8 cellular contexts compared by ENCODE assay signal in the genomic region with DNA sequence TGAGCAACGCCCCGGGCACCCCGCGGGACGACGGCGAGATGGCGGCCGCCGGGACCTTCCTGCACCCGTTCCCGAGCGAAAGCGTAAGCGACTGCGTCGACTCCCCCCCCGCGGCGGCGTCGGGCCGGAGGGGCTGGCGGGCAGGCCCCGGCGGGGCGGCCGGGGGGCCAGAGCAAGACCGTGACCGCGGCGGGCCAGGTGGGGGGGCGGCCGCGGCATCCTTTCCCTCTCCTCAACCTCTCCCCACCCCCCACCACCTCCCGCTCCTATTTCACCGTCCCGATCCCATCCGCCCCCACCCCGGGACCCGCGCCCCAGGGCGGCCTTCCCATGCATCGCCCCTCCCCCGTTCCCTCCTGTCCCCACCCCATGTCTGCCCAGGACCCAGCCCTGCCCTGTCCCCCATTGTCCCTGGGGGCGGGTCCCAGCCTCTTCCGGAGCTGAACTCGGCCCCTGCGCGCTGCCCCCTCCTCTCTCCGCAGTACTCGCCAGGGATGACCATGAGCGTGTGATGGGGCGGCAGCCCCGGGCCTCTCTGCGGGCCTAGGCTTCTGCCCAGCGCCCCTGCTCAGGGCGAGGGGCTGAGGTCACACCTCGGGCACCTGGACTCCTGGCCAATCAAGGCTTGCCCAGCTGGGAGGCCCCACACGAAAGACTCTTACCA. TPM values are rescaled to one million over a fixed set of nuclear protein-coding genes. Genes with fewer than 3 reads are reported as not detected.
A peak's percentile ranks its signal among the peaks of the same experiment; 100 is the strongest.
DNase-seq lines count a peak whose midpoint lies in the region; ATAC-seq and TF ChIP-seq lines count a peak whose summit lies in the region.

No MANE protein-coding gene starts in this region.

- ATAC-seq in GM18505 (IDR thresholded peaks at IDR 0.05; ENCODE audit: unreplicated experiment): no peak

- intact Hi-C loops in activated T-helper 1 cell treated with anti-CD3 and anti-CD28 coated beads, Interleukin-12 subunit alpha, Interleukin-12 subunit beta, Interleukin-2, Interleukin-4 antibody, amounts not matched to agents 30 ng/mL and 10 ng/mL and 1 ng/mL, durations not matched to agents 14 hours and 24 hours and 36 hours (cut with micrococcal nuclease): no loop called here

- H3K9me3 ChIP-seq in iPS-20b (ENCODE audit: insufficient read depth, low read depth, low read length): no peaks in the 10 kb centered on the region
- no peaks in the 10 kb centered on the region for H3K9me3 ChIP-seq in suprapubic skin

- H3K4me1 ChIP-seq in iPS-20b (ENCODE audit: insufficient read depth, low read length) (peaks cover 4% of the 10 kb centered on the region; the same call in 1 of the 2 replicates), suprapubic skin (peaks cover 56% of the 10 kb centered on the region)

- TF ChIP-seq CTCF in suprapubic skin (IDR thresholded peaks at IDR 0.05): no peak
- TF ChIP-seq CTCF in foreskin fibroblast (IDR thresholded peaks at IDR 0.05; ENCODE audit: low read depth, low read length): no peak

- no peak for TF ChIP-seq EP300 in suprapubic skin (IDR thresholded peaks at IDR 0.05)

- TF ChIP-seq POLR2A in suprapubic skin (IDR thresholded peaks at IDR 0.05): no peak
- TF ChIP-seq POLR2A in GM18505 (IDR thresholded peaks at IDR 0.05; ENCODE audit: borderline replicate concordance, extremely low read depth, insufficient read depth, insufficient read length): no peak

- H3K9me3 Mint-ChIP-seq in activated T-helper 1 cell treated with anti-CD3 and anti-CD28 coated beads, Interleukin-12 subunit alpha, Interleukin-12 subunit beta, Interleukin-2, Interleukin-4 antibody, amounts not matched to agents 30 ng/mL and 10 ng/mL and 1 ng/mL, durations not matched to agents 14 hours and 24 hours and 36 hours: no peaks in the 10 kb centered on the region

- H3K36me3 ChIP-seq in iPS-20b (ENCODE audit: insufficient read depth, low read depth, low read length) (peaks cover 19% of the 10 kb centered on the region), suprapubic skin (no peaks in the 10 kb centered on the region)

- peaks cover 2% of the 10 kb centered on the region for H3K27me3 Mint-ChIP-seq in activated T-helper 1 cell treated with anti-CD3 and anti-CD28 coated beads, Interleukin-12 subunit alpha, Interleukin-12 subunit beta, Interleukin-2, Interleukin-4 antibody, amounts not matched to agents 30 ng/mL and 10 ng/mL and 1 ng/mL, durations not matched to agents 14 hours and 24 hours and 36 hours (ENCODE audit: insufficient read depth)

- peak overlapping the region; percentile 52 for H3K4me3 ChIP-seq in iPS-20b (ENCODE audit: low read length)
- H3K4me3 ChIP-seq in suprapubic skin: peak overlapping the region; percentile 49
- H3K4me3 ChIP-seq in foreskin fibroblast (ENCODE audit: low read depth in 1 of 2, low read length in 2 of 2): peak overlapping the region in 1 of 2 donors; percentile 34

- no peak overlapping the region for H3K27ac ChIP-seq in iPS-20b (ENCODE audit: low read length)
- H3K27ac ChIP-seq in suprapubic skin: no peak overlapping the region

- peak overlapping the region; percentile 37 for H3K4me3 Mint-ChIP-seq in activated T-helper 1 cell treated with anti-CD3 and anti-CD28 coated beads, Interleukin-12 subunit alpha, Interleukin-12 subunit beta, Interleukin-2, Interleukin-4 antibody, amounts not matched to agents 30 ng/mL and 10 ng/mL and 1 ng/mL, durations not matched to agents 14 hours and 24 hours and 36 hours

- peaks cover 7% of the 10 kb centered on the region for H3K36me3 Mint-ChIP-seq in activated T-helper 1 cell treated with anti-CD3 and anti-CD28 coated beads, Interleukin-12 subunit alpha, Interleukin-12 subunit beta, Interleukin-2, Interleukin-4 antibody, amounts not matched to agents 30 ng/mL and 10 ng/mL and 1 ng/mL, durations not matched to agents 14 hours and 24 hours and 36 hours (ENCODE audit: low read depth)

- H3K4me1 Mint-ChIP-seq in activated T-helper 1 cell treated with anti-CD3 and anti-CD28 coated beads, Interleukin-12 subunit alpha, Interleukin-12 subunit beta, Interleukin-2, Interleukin-4 antibody, amounts not matched to agents 30 ng/mL and 10 ng/mL and 1 ng/mL, durations not matched to agents 14 hours and 24 hours and 36 hours (ENCODE audit: low read depth): peaks cover 2% of the 10 kb centered on the region

- H3K27ac Mint-ChIP-seq in activated T-helper 1 cell treated with anti-CD3 and anti-CD28 coated beads, Interleukin-12 subunit alpha, Interleukin-12 subunit beta, Interleukin-2, Interleukin-4 antibody, amounts not matched to agents 30 ng/mL and 10 ng/mL and 1 ng/mL, durations not matched to agents 14 hours and 24 hours and 36 hours: no peak overlapping the region

- H3K9ac ChIP-seq in iPS-20b (ENCODE audit: low read depth, low read length): peak overlapping the region; percentile 48; the same call in 1 of the 2 replicates

- H3K27me3 ChIP-seq in iPS-20b (ENCODE audit: insufficient read depth, low read length) (no peaks in the 10 kb centered on the region; the same call in 1 of the 2 replicates), suprapubic skin (no peaks in the 10 kb centered on the region)

- DNase-seq in NCI-H510A treated with DMSO at 0.1 percent for 48 hours (lab: John Stamatoyannopoulos, UW): peak; percentile 30
- DNase-seq in NCI-H510A (lab: John Stamatoyannopoulos, UW): no peak
- no peak for DNase-seq in activated T-helper 1 cell treated with anti-CD3 and anti-CD28 coated beads, Interleukin-12 subunit alpha, Interleukin-12 subunit beta, Interleukin-2, Interleukin-4 antibody, amounts not matched to agents 30 ng/mL and 10 ng/mL and 1 ng/mL, durations not matched to agents 14 hours and 24 hours and 36 hours (ENCODE audit: low spot score)
- DNase-seq in suprapubic skin (ENCODE audit: low spot score in 2 of 2): no peak
- no peak for DNase-seq in foreskin fibroblast
- DNase-seq in HCEC 1CT: no peak

- WGBS in suprapubic skin: 32% methylated on average over 21 of the region's 60 CpGs

RNA-seq across cellular contexts. Expression of gene ISYNA1, which starts 4.1 kb away (rescaled TPM):
- 9.0 and 10.7 TPM in 2 replicates for total RNA-seq in activated T-helper 1 cell treated with anti-CD3 and anti-CD28 coated beads, Interleukin-12 subunit alpha, Interleukin-12 subunit beta, Interleukin-2, Interleukin-4 antibody, amounts not matched to agents 30 ng/mL and 10 ng/mL and 1 ng/mL, durations not matched to agents 14 hours and 24 hours and 36 hours
- total RNA-seq in suprapubic skin: 10 to 100 TPM in 3 of 4 donors, 1 to 10 TPM in 1; 7.9 to 27.6 (median 21.0) TPM

RNA-seq across cellular contexts. Expression of gene SSBP4, which starts 14.7 kb away (rescaled TPM):
- 135 and 141 TPM in 2 replicates for total RNA-seq in activated T-helper 1 cell treated with anti-CD3 and anti-CD28 coated beads, Interleukin-12 subunit alpha, Interleukin-12 subunit beta, Interleukin-2, Interleukin-4 antibody, amounts not matched to agents 30 ng/mL and 10 ng/mL and 1 ng/mL, durations not matched to agents 14 hours and 24 hours and 36 hours
- total RNA-seq in suprapubic skin: 10 to 100 TPM; 18.1 to 30.5 (median 27.4) TPM

RNA-seq across cellular contexts. Expression of gene LRRC25, which starts 36.4 kb away (rescaled TPM):
- total RNA-seq in activated T-helper 1 cell treated with anti-CD3 and anti-CD28 coated beads, Interleukin-12 subunit alpha, Interleukin-12 subunit beta, Interleukin-2, Interleukin-4 antibody, amounts not matched to agents 30 ng/mL and 10 ng/mL and 1 ng/mL, durations not matched to agents 14 hours and 24 hours and 36 hours: not detected in 2 replicates
- under 1 TPM in 3 of 4 donors, not detected in 1; 0.59 to 0.79 (median 0.73) TPM for total RNA-seq in suprapubic skin

RNA-seq across cellular contexts. Expression of gene GDF15, which starts 47.9 kb away (rescaled TPM):
- not detected in 2 replicates for total RNA-seq in activated T-helper 1 cell treated with anti-CD3 and anti-CD28 coated beads, Interleukin-12 subunit alpha, Interleukin-12 subunit beta, Interleukin-2, Interleukin-4 antibody, amounts not matched to agents 30 ng/mL and 10 ng/mL and 1 ng/mL, durations not matched to agents 14 hours and 24 hours and 36 hours
- total RNA-seq in suprapubic skin: under 1 TPM in 3 of 4 donors, not detected in 1; 0.57 to 0.89 (median 0.86) TPM
